Comparison of ENCODE assay signal across 8 cellular contexts in genomic region chr6:2855061-2855519, GRCh38. TPM values are rescaled to one million over a fixed set of nuclear protein-coding genes. Genes with fewer than 3 reads are reported as not detected.
A peak's percentile ranks its signal among the peaks of the same experiment; 100 is the strongest.
DNase-seq lines count a peak whose midpoint lies in the region; ATAC-seq, FAIRE-seq and TF ChIP-seq lines count a peak whose summit lies in the region.

No MANE protein-coding gene starts in this region.

- H2AFZ ChIP-seq in HepG2 (ENCODE audit: low read length), result peak overlapping the region; percentile 68

- in situ Hi-C loops in HepG2 (cut with HindIII; ENCODE audit: extremely low pct_ligation_motif_present, low pct_unique_long_range_greater_than_20kb), result no loop called here

- 67 to 84% (median 70%) methylated on average over 13 of the region's 13 CpGs for WGBS in adipose tissue, 3 donors
- WGBS in HepG2 (ENCODE audit: low lambda C conversion rate), result 71% methylated on average over 13 of the region's 13 CpGs

- no TSS peak for BruUV-seq in HepG2 (replicated peaks; lab: Mats Ljungman, UMichigan)

- DNase-seq in LHCN-M2 (ENCODE audit: low read depth), result peak; percentile 43
- DNase-seq in HepG2 (ENCODE audit: low spot score), result no peak
- no peak for DNase-seq in NCI-H1092 treated with DMSO at 0.1 percent for 48 hours (lab: John Stamatoyannopoulos, UW)
- DNase-seq in cerebellum (ENCODE audit: low spot score), result no peak

- H3K4me2 ChIP-seq in HepG2 (ENCODE audit: low read depth, low read length), result peak overlapping the region; percentile 91

- H3K79me2 ChIP-seq in HepG2 (ENCODE audit: insufficient read depth, low read length), result no peaks in the 10 kb centered on the region

- no peaks in the 10 kb centered on the region for H3K27me3 ChIP-seq in HepG2 (ENCODE audit: control insufficient read depth in 1 of 2, insufficient read depth in 2 of 2, low read length in 2 of 2)

- peak overlapping the region; percentile 51 to 60 (median 53); a peak in 5 of 6 replicates for H3K4me3 ChIP-seq in HepG2 (replicated peaks in 1 of 3; ENCODE audit: insufficient read depth in 1 of 3, low read depth in 2 of 3, low read length in 3 of 3)

- H3K4me3 Mint-ChIP-seq in stimulated activated memory B cell treated with anti-CD40 and anti-IgM and Interleukin-4, amounts not matched to agents 10 μg/mL and 1 μg/mL and 100 μg/mL, for 72 hours, result peak overlapping the region; percentile 68

- TF ChIP-seq EP300 in HepG2 (IDR thresholded peaks at IDR 0.05; ENCODE audit: low read depth in 2 of 2, low read length in 2 of 2), result no peak
- no peak for TF ChIP-seq EP300 in HepG2 (CRISPR knock-in tag; IDR thresholded peaks at IDR 0.05; ENCODE audit: borderline replicate concordance)

- H3K4me1 Mint-ChIP-seq in stimulated activated memory B cell treated with anti-CD40 and anti-IgM and Interleukin-4, amounts not matched to agents 10 μg/mL and 1 μg/mL and 100 μg/mL, for 72 hours, result peaks cover 74% of the 10 kb centered on the region

- FAIRE-seq in HepG2 (lab: Jason Lieb, UNC), result no peak

- intact Hi-C loops in HepG2 (cut with micrococcal nuclease; ENCODE audit: unreplicated experiment), result loop anchor here (2.0 kb wide), 1 partner anchor 78 kb away; no protein-coding TSS in a partner anchor

- no peaks in the 10 kb centered on the region for H4K20me1 ChIP-seq in HepG2 (ENCODE audit: insufficient read depth, low read length)

- H3K27me3 Mint-ChIP-seq in stimulated activated memory B cell treated with anti-CD40 and anti-IgM and Interleukin-4, amounts not matched to agents 10 μg/mL and 1 μg/mL and 100 μg/mL, for 72 hours, result no peaks in the 10 kb centered on the region

- H3K27ac Mint-ChIP-seq in stimulated activated memory B cell treated with anti-CD40 and anti-IgM and Interleukin-4, amounts not matched to agents 10 μg/mL and 1 μg/mL and 100 μg/mL, for 72 hours, result peak overlapping the region; percentile 99

- H3K36me3 ChIP-seq in HepG2 (replicated peaks in 1 of 2; ENCODE audit: control insufficient read depth in 1 of 2, insufficient read depth in 2 of 2, low read length in 2 of 2), result no peaks in the 10 kb centered on the region

- peak; percentile 18 for ATAC-seq in HepG2
- ATAC-seq in stimulated activated memory B cell treated with anti-CD40 and anti-IgM and Interleukin-4, amounts not matched to agents 10 μg/mL and 1 μg/mL and 100 μg/mL, for 72 hours, result no peak
- no peak for ATAC-seq in HG03095 (IDR thresholded peaks at IDR 0.05; ENCODE audit: unreplicated experiment)
- ATAC-seq in HG02938 (IDR thresholded peaks at IDR 0.05; ENCODE audit: unreplicated experiment), result no peak

- peak overlapping the region; percentile 34 for H3K27ac ChIP-seq in adipose tissue (ENCODE audit: low read depth, low read length)
- H3K27ac ChIP-seq in HepG2 (ENCODE audit: extremely low read length, insufficient read depth, low read length), result peak overlapping the region; percentile 65

- peak overlapping the region; percentile 67 for H3K9ac ChIP-seq in HepG2 (ENCODE audit: insufficient read depth, low read depth, low read length)

- H3K9me3 Mint-ChIP-seq in stimulated activated memory B cell treated with anti-CD40 and anti-IgM and Interleukin-4, amounts not matched to agents 10 μg/mL and 1 μg/mL and 100 μg/mL, for 72 hours, result no peaks in the 10 kb centered on the region

- peaks cover 93% of the 10 kb centered on the region for H3K4me1 ChIP-seq in HepG2 (ENCODE audit: insufficient read depth, low read length)

- no peak for TF ChIP-seq RAD21 in HepG2 (CRISPR knock-in tag; IDR thresholded peaks at IDR 0.05)

- no peak for TF ChIP-seq POLR2A in HepG2 (IDR thresholded peaks at IDR 0.05; ENCODE audit: insufficient read depth in 1 of 2, low read depth in 2 of 2, low read length in 2 of 2)

- CTCF ChIA-PET in HepG2 (lab: Yijun Ruan, JAX; ENCODE audit: low intra/inter-chr PET ratio, low total read pairs), result interaction anchor here (2.1 kb wide), 1 partner anchor 64 kb away, joined by 14 read pairs; no protein-coding TSS in a partner anchor

- no peaks in the 10 kb centered on the region for H3K36me3 Mint-ChIP-seq in stimulated activated memory B cell treated with anti-CD40 and anti-IgM and Interleukin-4, amounts not matched to agents 10 μg/mL and 1 μg/mL and 100 μg/mL, for 72 hours

- POLR2A ChIA-PET in HepG2 (lab: Yijun Ruan, JAX), result interaction anchor here (0.7 to 4.0 kb wide), 8 partner anchors 9 to 144 kb away, joined by 3 to 38 read pairs (median 10); partner anchors contain the start of genes NQO2, SERPINB1 and SERPINB9

- no peaks in the 10 kb centered on the region for H3K9me3 ChIP-seq in HepG2 (ENCODE audit: low read length)

- TF ChIP-seq CTCF in HepG2 (CRISPR knock-in tag; IDR thresholded peaks at IDR 0.05), result no peak

TF ChIP-seq in HepG2, 621 proteins besides CTCF, POLR2A, EP300 and RAD21 (continues in another document):
- TF ChIP-seq BHLHE40 (IDR thresholded peaks at IDR 0.05; ENCODE audit: low read length), result peak; percentile 89
- 0 out of 2 replicates have a peak, but pooled peaks have one; percentile 3 for TF ChIP-seq ZNF777 (CRISPR knock-in tag; IDR thresholded peaks at IDR 0.05)
- 0 out of 2 replicates have a peak, but pooled peaks have one; percentile 8 for TF ChIP-seq PATZ1 (CRISPR knock-in tag; IDR thresholded peaks at IDR 0.05)

RNA-seq across cellular contexts. Expression of gene SERPINB1, which starts 13.4 kb away (rescaled TPM):
- total RNA-seq in LHCN-M2 (2014; rRNA removed) (13.0 and 18.9 TPM in 2 replicates), HepG2 (2016; rRNA removed; fragmentation: Illumina TruSeq; extraction: Trizol) (41.4 and 60.1 TPM in 2 replicates), cerebellum (2.9 TPM)
- 17.3 TPM for polyA plus RNA-seq in LHCN-M2 (2012)
- polyA plus RNA-seq in adipose tissue (100 to 1,000 TPM in 1 of 3 donors, 10 to 100 TPM in 2; 54.0 to 299 (median 65.1) TPM), HepG2 (2011; rRNA removed) (48.7 and 60.5 TPM in 2 replicates)
- total RNA-seq in HepG2 (2016; cell fraction: cytosol; rRNA removed; fragmentation: Illumina TruSeq; extraction: Trizol; ENCODE audit: low read depth), result 22.9 and 24.8 TPM in 2 replicates
- total RNA-seq in HepG2 (2016; cell fraction: insoluble cytoplasmic fraction; rRNA removed; fragmentation: Illumina TruSeq; extraction: Trizol), result 40.1 and 52.3 TPM in 2 replicates
- 38.4 and 42.1 TPM in 2 replicates for total RNA-seq in HepG2 (2016; cell fraction: membrane; rRNA removed; fragmentation: Illumina TruSeq; extraction: Trizol)
- total RNA-seq in HepG2 (2016; cell fraction: nucleus; rRNA removed; fragmentation: Illumina TruSeq; extraction: Trizol), result 23.4 and 26.0 TPM in 2 replicates
- 35.1 and 50.0 TPM in 2 replicates for polyA plus RNA-seq in HepG2 (2011; cell fraction: cytosol; rRNA removed)
- polyA plus RNA-seq in HepG2 (2011; cell fraction: nucleus; rRNA removed), result 16.6 and 20.7 TPM in 2 replicates
- 55.8 and 68.9 TPM in 2 replicates for polyA plus RNA-seq in HepG2 (2012)
- polyA plus RNA-seq in HepG2 (2016; cell fraction: cytosol; fragmentation: Illumina TruSeq; extraction: Trizol; ENCODE audit: low read depth), result 37.2 and 40.1 TPM in 2 replicates
- polyA plus RNA-seq in HepG2 (2016; cell fraction: insoluble cytoplasmic fraction; fragmentation: Illumina TruSeq; extraction: Trizol; ENCODE audit: low read depth), result 67.5 and 71.1 TPM in 2 replicates
- 42.6 and 44.3 TPM in 2 replicates for polyA plus RNA-seq in HepG2 (2016; cell fraction: membrane; fragmentation: Illumina TruSeq; extraction: Trizol; ENCODE audit: low read depth)
- 39.9 and 41.4 TPM in 2 replicates for polyA plus RNA-seq in HepG2 (2016; cell fraction: nucleus; fragmentation: Illumina TruSeq; extraction: Trizol; ENCODE audit: insufficient read depth, low read depth)
- polyA minus RNA-seq in HepG2 (2011; rRNA and poly(A)+ RNA removed; ENCODE audit: low replicate concordance), result 29.1 and 31.0 TPM in 2 replicates
- 46.4 and 51.7 TPM in 2 replicates for polyA minus RNA-seq in HepG2 (2011; cell fraction: cytosol; rRNA and poly(A)+ RNA removed)
- 32.6 and 44.3 TPM in 2 replicates for polyA minus RNA-seq in HepG2 (2011; cell fraction: nucleus; rRNA and poly(A)+ RNA removed)

RNA-seq across cellular contexts. Expression of gene SERPINB9, which starts 48.0 kb away (rescaled TPM):
- total RNA-seq in LHCN-M2 (2014; rRNA removed) (1.7 and 3.2 TPM in 2 replicates), HepG2 (2016; rRNA removed; fragmentation: Illumina TruSeq; extraction: Trizol) (7.2 and 9.8 TPM in 2 replicates), cerebellum (4.2 TPM)
- polyA plus RNA-seq in LHCN-M2 (2012), result 1.2 TPM
- polyA plus RNA-seq in adipose tissue (1 to 10 TPM; 1.2 to 9.1 (median 7.4) TPM), HepG2 (2011; rRNA removed) (32.5 and 36.7 TPM in 2 replicates)
- total RNA-seq in HepG2 (2016; cell fraction: cytosol; rRNA removed; fragmentation: Illumina TruSeq; extraction: Trizol; ENCODE audit: low read depth), result 0.61 and 0.71 TPM in 2 replicates
- 7.0 and 8.5 TPM in 2 replicates for total RNA-seq in HepG2 (2016; cell fraction: insoluble cytoplasmic fraction; rRNA removed; fragmentation: Illumina TruSeq; extraction: Trizol)
- total RNA-seq in HepG2 (2016; cell fraction: membrane; rRNA removed; fragmentation: Illumina TruSeq; extraction: Trizol), result 2.7 and 2.9 TPM in 2 replicates
- total RNA-seq in HepG2 (2016; cell fraction: nucleus; rRNA removed; fragmentation: Illumina TruSeq; extraction: Trizol), result 2.9 and 4.3 TPM in 2 replicates
- 23.5 and 30.7 TPM in 2 replicates for polyA plus RNA-seq in HepG2 (2011; cell fraction: cytosol; rRNA removed)
- 9.8 and 12.8 TPM in 2 replicates for polyA plus RNA-seq in HepG2 (2011; cell fraction: nucleus; rRNA removed)
- 6.6 and 9.0 TPM in 2 replicates for polyA plus RNA-seq in HepG2 (2012)
- 0.33 and 0.35 TPM in 2 replicates for polyA plus RNA-seq in HepG2 (2016; cell fraction: cytosol; fragmentation: Illumina TruSeq; extraction: Trizol; ENCODE audit: low read depth)
- 8.7 and 10.9 TPM in 2 replicates for polyA plus RNA-seq in HepG2 (2016; cell fraction: insoluble cytoplasmic fraction; fragmentation: Illumina TruSeq; extraction: Trizol; ENCODE audit: low read depth)
- 1.5 and 1.6 TPM in 2 replicates for polyA plus RNA-seq in HepG2 (2016; cell fraction: membrane; fragmentation: Illumina TruSeq; extraction: Trizol; ENCODE audit: low read depth)
- polyA plus RNA-seq in HepG2 (2016; cell fraction: nucleus; fragmentation: Illumina TruSeq; extraction: Trizol; ENCODE audit: insufficient read depth, low read depth), result 5.0 and 5.4 TPM in 2 replicates
- polyA minus RNA-seq in HepG2 (2011; rRNA and poly(A)+ RNA removed; ENCODE audit: low replicate concordance), result 0.21 and 49.0 TPM in 2 replicates
- polyA minus RNA-seq in HepG2 (2011; cell fraction: cytosol; rRNA and poly(A)+ RNA removed), result 29.2 and 32.6 TPM in 2 replicates
- 13.3 and 18.3 TPM in 2 replicates for polyA minus RNA-seq in HepG2 (2011; cell fraction: nucleus; rRNA and poly(A)+ RNA removed)
